ENCODE assay signal across 1 cellular context in genomic region chr22:41498322-41498721, GRCh38.
TF ChIP-seq lines count a peak whose summit lies in the region.

No MANE protein-coding gene starts in this region.

TF ChIP-seq in IMR-90, 13 proteins besides CTCF, POLR2A, EP300 and RAD21 (continued from another document):
- TF ChIP-seq, protein P1, sequence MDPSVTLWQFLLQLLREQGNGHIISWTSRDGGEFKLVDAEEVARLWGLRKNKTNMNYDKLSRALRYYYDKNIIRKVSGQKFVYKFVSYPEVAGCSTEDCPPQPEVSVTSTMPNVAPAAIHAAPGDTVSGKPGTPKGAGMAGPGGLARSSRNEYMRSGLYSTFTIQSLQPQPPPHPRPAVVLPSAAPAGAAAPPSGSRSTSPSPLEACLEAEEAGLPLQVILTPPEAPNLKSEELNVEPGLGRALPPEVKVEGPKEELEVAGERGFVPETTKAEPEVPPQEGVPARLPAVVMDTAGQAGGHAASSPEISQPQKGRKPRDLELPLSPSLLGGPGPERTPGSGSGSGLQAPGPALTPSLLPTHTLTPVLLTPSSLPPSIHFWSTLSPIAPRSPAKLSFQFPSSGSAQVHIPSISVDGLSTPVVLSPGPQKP (IDR thresholded peaks at IDR 0.05; ENCODE audit: borderline replicate concordance, low read depth, low read length) = no peak
- TF ChIP-seq SMC3 (IDR thresholded peaks at IDR 0.05; ENCODE audit: low read depth, low read length) = no peak
- no peak for TF ChIP-seq RCOR1 (IDR thresholded peaks at IDR 0.05; ENCODE audit: insufficient replicate concordance, low read length)
- no peak for TF ChIP-seq FOS (IDR thresholded peaks at IDR 0.05; ENCODE audit: low read depth, low read length)
- TF ChIP-seq NFE2L2 (IDR thresholded peaks at IDR 0.05; ENCODE audit: low read depth, low read length) = no peak
- TF ChIP-seq BHLHE40 (IDR thresholded peaks at IDR 0.05; ENCODE audit: low read depth, low read length) = no peak
- TF ChIP-seq CHD1 (IDR thresholded peaks at IDR 0.05; ENCODE audit: low read depth, low read length) = no peak
- no peak for TF ChIP-seq MAZ (IDR thresholded peaks at IDR 0.05; ENCODE audit: borderline replicate concordance, low read depth, low read length)
- TF ChIP-seq MXI1 (IDR thresholded peaks at IDR 0.05; ENCODE audit: borderline replicate concordance, low read depth, low read length) = no peak
